ENCODE assay signal across 17 cellular contexts in the genomic region with DNA sequence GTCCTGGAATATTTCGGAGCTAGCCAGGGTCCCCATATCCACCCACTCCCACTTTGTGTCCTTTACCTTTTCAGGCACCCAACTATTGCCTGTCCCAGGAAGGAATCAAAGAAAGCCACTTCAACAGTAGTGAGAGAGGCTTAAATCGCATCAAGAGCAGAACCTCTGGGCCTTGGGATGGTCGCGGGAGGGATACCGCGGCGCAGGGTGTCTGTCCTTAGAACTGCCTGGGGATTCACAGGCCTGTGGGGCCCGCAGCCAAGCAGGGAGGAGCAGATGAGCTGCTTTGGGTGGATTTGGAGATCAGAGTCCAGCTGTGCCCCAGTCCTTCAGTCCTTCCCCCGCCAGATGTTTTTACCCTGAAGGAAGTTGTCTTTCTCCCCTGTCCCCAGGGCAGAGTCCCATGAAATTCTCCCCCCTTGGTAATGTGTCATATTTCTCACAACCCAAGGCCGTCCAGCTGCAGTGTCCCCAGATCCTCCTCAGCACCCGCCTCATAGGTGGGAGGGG. TPM values are rescaled to one million over a fixed set of nuclear protein-coding genes. Genes with fewer than 3 reads are reported as not detected.
DNase-seq lines count a peak whose midpoint lies in the region; ATAC-seq and TF ChIP-seq lines count a peak whose summit lies in the region.
"Had no signal": no experiment of that assay in that cellular context is flagged by ENCODE, and none has a peak within 500 bp of the region (broad histone marks: within the 10 kb centered on the region; RNA-seq: fewer than 3 reads in every experiment).

No MANE protein-coding gene starts in this region.

- intact Hi-C loops in Caco-2 (cut with micrococcal nuclease; ENCODE audit: unreplicated experiment) (no loop called here), sciatic nerve (cut with DNase I) (no loop called here)
- intact Hi-C loops in dendritic cell treated with granulocyte-macrophage colony-stimulating factor and Interleukin-4, amounts not matched to agents 40 ng/mL and 50 ng/mL, for 4 days (cut with micrococcal nuclease) = no loop called here

- peaks cover 18% of the 10 kb centered on the region for H3K36me3 ChIP-seq in Caco-2 (ENCODE audit: control insufficient read depth, insufficient read depth, low read length)

- H3K4me1 Mint-ChIP-seq in Caco-2 (ENCODE audit: low read depth, unreplicated experiment) = peaks cover 81% of the 10 kb centered on the region
- peaks cover 98% of the 10 kb centered on the region for H3K4me1 Mint-ChIP-seq in dendritic cell treated with granulocyte-macrophage colony-stimulating factor and Interleukin-4, amounts not matched to agents 40 ng/mL and 50 ng/mL, for 4 days (ENCODE audit: low read depth)
- no peaks in the 10 kb centered on the region for H3K4me1 Mint-ChIP-seq in stimulated activated naive CD8-positive, alpha-beta T cell treated with anti-CD3 and anti-CD28 coated beads, Interleukin-15, amount 100 ng/mL, for 72 hours

- peaks cover 14% of the 10 kb centered on the region for H3K9me3 Mint-ChIP-seq in Caco-2 (ENCODE audit: unreplicated experiment)
- no peaks in the 10 kb centered on the region for H3K9me3 Mint-ChIP-seq in dendritic cell treated with granulocyte-macrophage colony-stimulating factor and Interleukin-4, amounts not matched to agents 40 ng/mL and 50 ng/mL, for 4 days
- H3K9me3 Mint-ChIP-seq in stimulated activated naive CD8-positive, alpha-beta T cell treated with anti-CD3 and anti-CD28 coated beads, Interleukin-15, amount 100 ng/mL, for 72 hours = no peaks in the 10 kb centered on the region

- POLR2A ChIA-PET in Caco-2 (lab: Charles Lee) = interaction anchor here (1.0 kb wide), 1 partner anchor 8 kb away, joined by 7 read pairs; no protein-coding TSS in a partner anchor

- peak overlapping the region; percentile 97 for H3K27ac Mint-ChIP-seq in Caco-2 (ENCODE audit: unreplicated experiment)
- H3K27ac Mint-ChIP-seq in dendritic cell treated with granulocyte-macrophage colony-stimulating factor and Interleukin-4, amounts not matched to agents 40 ng/mL and 50 ng/mL, for 4 days = peak overlapping the region; percentile 14
- peak overlapping the region in 1 of 2 donors; percentile 31 for H3K27ac Mint-ChIP-seq in stimulated activated naive CD8-positive, alpha-beta T cell treated with anti-CD3 and anti-CD28 coated beads, Interleukin-15, amount 100 ng/mL, for 72 hours
- H3K27ac Mint-ChIP-seq: CD4-positive, alpha-beta T cell had no signal

- H3K27me3 Mint-ChIP-seq in Caco-2 (ENCODE audit: insufficient read depth, unreplicated experiment) = no peaks in the 10 kb centered on the region
- H3K27me3 Mint-ChIP-seq in dendritic cell treated with granulocyte-macrophage colony-stimulating factor and Interleukin-4, amounts not matched to agents 40 ng/mL and 50 ng/mL, for 4 days = peaks cover 12% of the 10 kb centered on the region
- H3K27me3 Mint-ChIP-seq in stimulated activated naive CD8-positive, alpha-beta T cell treated with anti-CD3 and anti-CD28 coated beads, Interleukin-15, amount 100 ng/mL, for 72 hours = peaks cover 6% of the 10 kb centered on the region
- H3K27me3 Mint-ChIP-seq: CD4-positive, alpha-beta T cell had no signal

- no peak overlapping the region for H3K4me3 ChIP-seq in Caco-2 (ENCODE audit: low read depth, low read length)
- H3K4me3 ChIP-seq: A549, GM23248 had no signal

- DNase-seq in Caco-2 = peak; percentile 75 to 80
- DNase-seq in left lobe of liver (ENCODE audit: low spot score) = peak; percentile 83
- DNase-seq in sciatic nerve (ENCODE audit: low spot score) = no peak
- DNase-seq in stimulated activated naive CD8-positive, alpha-beta T cell treated with anti-CD3 and anti-CD28 coated beads, Interleukin-15, amount 100 ng/mL, for 72 hours = no peak
- DNase-seq in effector CD4-positive, alpha-beta T cell = no peak
- no peak for DNase-seq in omental fat pad (ENCODE audit: low spot score)
- DNase-seq: CD4-positive, alpha-beta T cell; DMS79 treated with DMSO at 0.1 percent for 48 hours; GM23248; NCI-H1417; NCI-H1930; NCI-H2171; NCI-H510A treated with DMSO at 0.1 percent for 48 hours had no signal

- H3K9me3 ChIP-seq in Caco-2 = peaks cover 10% of the 10 kb centered on the region
- H3K9me3 ChIP-seq: A549 had no signal

- CTCF ChIA-PET in Caco-2 (lab: Charles Lee) = interaction anchor here (0.6 to 2.1 kb wide), 5 partner anchors 8 to 40 kb away, joined by 3 to 14 read pairs (median 7); no protein-coding TSS in a partner anchor

- H3K36me3 Mint-ChIP-seq in Caco-2 (ENCODE audit: insufficient read depth, unreplicated experiment) = peaks cover 92% of the 10 kb centered on the region
- H3K36me3 Mint-ChIP-seq in dendritic cell treated with granulocyte-macrophage colony-stimulating factor and Interleukin-4, amounts not matched to agents 40 ng/mL and 50 ng/mL, for 4 days (ENCODE audit: low read depth) = peaks cover 100% of the 10 kb centered on the region

- TF ChIP-seq CTCF in Caco-2 (IDR thresholded peaks at IDR 0.05; ENCODE audit: insufficient read depth in 1 of 2, low read depth in 1 of 2, low read length in 1 of 2, severe bottlenecking in 1 of 2, unreplicated experiment in 1 of 2) (no peak), omental fat pad (IDR thresholded peaks at IDR 0.05) (no peak)

- no TSS peak for BruUV-seq in Caco-2 (replicated peaks; lab: Mats Ljungman, UMichigan)

- peak overlapping the region; percentile 43 for H3K4me3 Mint-ChIP-seq in Caco-2 (ENCODE audit: unreplicated experiment)
- H3K4me3 Mint-ChIP-seq in dendritic cell treated with granulocyte-macrophage colony-stimulating factor and Interleukin-4, amounts not matched to agents 40 ng/mL and 50 ng/mL, for 4 days = no peak overlapping the region
- no peak overlapping the region for H3K4me3 Mint-ChIP-seq in stimulated activated naive CD8-positive, alpha-beta T cell treated with anti-CD3 and anti-CD28 coated beads, Interleukin-15, amount 100 ng/mL, for 72 hours
- H3K4me3 Mint-ChIP-seq: CD4-positive, alpha-beta T cell had no signal

- H3K4me1 ChIP-seq in Caco-2 = peaks cover 98% of the 10 kb centered on the region

- ATAC-seq in left lobe of liver (peak; percentile 55), sciatic nerve (peak; percentile 68), GM21381 (IDR thresholded peaks at IDR 0.05; ENCODE audit: unreplicated experiment) (no peak), omental fat pad (ENCODE audit: low FRiP score) (no peak)
- ATAC-seq in stimulated activated naive CD8-positive, alpha-beta T cell treated with anti-CD3 and anti-CD28 coated beads, Interleukin-15, amount 100 ng/mL, for 72 hours = no peak
- ATAC-seq: A549 had no signal

- no peaks in the 10 kb centered on the region for H3K27me3 ChIP-seq in Caco-2 (replicated peaks; ENCODE audit: control insufficient read depth, insufficient read depth, low read length)

RNA-seq across cellular contexts. Expression of a gene that starts 13.5 kb away (rescaled TPM):
- total RNA-seq in Caco-2 (2022) (231 and 277 TPM in 2 replicates), left lobe of liver (327 TPM), sciatic nerve (81.1 TPM), omental fat pad (100 to 1,000 TPM in 2 of 4 donors, 10 to 100 TPM in 2; 51.5 to 151 (median 106) TPM)
- total RNA-seq: CD4-positive, alpha-beta T cell; GM23248; HT1080 had no signal

Comparison
In these comparisons a context has a peak if more than half of its experiments do, and no peak if none do; other contexts are left out.
1. DNase-seq: peak in Caco-2 (2 of 2) and left lobe of liver (single experiment); none in sciatic nerve (single experiment), stimulated activated naive CD8-positive, alpha-beta T cell treated with anti-CD3 and anti-CD28 coated beads, Interleukin-15, amount 100 ng/mL, for 72 hours (0 of 2), effector CD4-positive, alpha-beta T cell (single experiment) and omental fat pad (single experiment).
2. ATAC-seq: peak in left lobe of liver (single experiment) and sciatic nerve (single experiment); none in GM21381 (single experiment), stimulated activated naive CD8-positive, alpha-beta T cell treated with anti-CD3 and anti-CD28 coated beads, Interleukin-15, amount 100 ng/mL, for 72 hours (single experiment) and omental fat pad (single experiment).